ENCODE assay signal across 17 cellular contexts in genomic region chr18:21638822-21639221, GRCh38. TPM values are rescaled to one million over a fixed set of nuclear protein-coding genes. Genes with fewer than 3 reads are reported as not detected.
A peak's percentile ranks its signal among the peaks of the same experiment; 100 is the strongest.
DNase-seq lines count a peak whose midpoint lies in the region; ATAC-seq and TF ChIP-seq lines count a peak whose summit lies in the region.
"Had no signal": no experiment of that assay in that cellular context is flagged by ENCODE, and none has a peak within 500 bp of the region (broad histone marks: within the 10 kb centered on the region; RNA-seq: fewer than 3 reads in every experiment).

No MANE protein-coding gene starts in this region.

- H3K36me3 Mint-ChIP-seq in activated T-cell treated with anti-CD3 and anti-CD28 coated beads, Interleukin-2, amount 50 U/mL, for 72 hours (ENCODE audit: insufficient read depth in 2 of 2), result peaks cover 2 to 4% of the 10 kb centered on the region in 2 donors

- DNase-seq in activated T-cell treated with anti-CD3 and anti-CD28 coated beads, Interleukin-2, amount 50 U/mL, for 72 hours, result no peak
- no peak for DNase-seq in activated T-cell treated with anti-CD3 and anti-CD28 coated beads, Interleukin-2, amount 50 U/mL, for 48 hours
- DNase-seq in PC-9 (no peak), breast epithelium (ENCODE audit: low spot score in 2 of 2) (no peak), osteoblast (ENCODE audit: insufficient read length, low spot score, missing footprints) (no peak), NCI-H187 (lab: John Stamatoyannopoulos, UW) (no peak), T1000 (lab: John Stamatoyannopoulos, UW) (no peak)
- DNase-seq: GF-D8, KBM-7, NCI-H1417 treated with DMSO at 0.1 percent for 48 hours, NCI-H2171, NCI-H446, OCI-M1 had no signal

- no peaks in the 10 kb centered on the region for H3K9me2 ChIP-seq in PC-9 (ENCODE audit: insufficient read depth)

- no peak overlapping the region for H3K9ac ChIP-seq in liver (ENCODE audit: low read depth in 1 of 2, low read length in 2 of 2)

- no peak overlapping the region for H3K4me3 ChIP-seq in PC-9
- H3K4me3 ChIP-seq in liver (ENCODE audit: low read depth in 1 of 3, low read length in 3 of 3), result no peak overlapping the region
- H3K4me3 ChIP-seq in breast epithelium, result no peak overlapping the region
- no peak overlapping the region for H3K4me3 ChIP-seq in osteoblast (ENCODE audit: insufficient read depth, low read length)
- H3K4me3 ChIP-seq: GM23338 had no signal

- H3K4me1 ChIP-seq in PC-9 (replicated peaks; ENCODE audit: insufficient read depth) (peaks cover 18% of the 10 kb centered on the region), liver (ENCODE audit: control insufficient read depth in 4 of 4, insufficient read depth in 4 of 4, low read length in 3 of 4) (peaks cover 5 to 19% (median 12%) of the 10 kb centered on the region in 4 donors), breast epithelium (no peaks in the 10 kb centered on the region), osteoblast (ENCODE audit: insufficient read depth, low read length) (no peaks in the 10 kb centered on the region)

- BruUV-seq in PC-9 (replicated peaks; lab: Mats Ljungman, UMichigan), result no TSS peak

- no peak for TF ChIP-seq RAD21 in liver (IDR thresholded peaks at IDR 0.05)

- H3K4me1 Mint-ChIP-seq in activated T-cell treated with anti-CD3 and anti-CD28 coated beads, Interleukin-2, amount 50 U/mL, for 72 hours (ENCODE audit: low read depth), result peaks cover 11% of the 10 kb centered on the region

- H3F3A ChIP-seq in PC-9 (ENCODE audit: insufficient read depth, low read depth), result peaks cover 20% of the 10 kb centered on the region

- no peaks in the 10 kb centered on the region for H3K27me3 ChIP-seq in PC-9 (ENCODE audit: insufficient read depth, low read depth)
- no peaks in the 10 kb centered on the region for H3K27me3 ChIP-seq in liver (ENCODE audit: control insufficient read depth in 4 of 4, insufficient read depth in 4 of 4, low read length in 3 of 4)
- no peaks in the 10 kb centered on the region for H3K27me3 ChIP-seq in breast epithelium
- H3K27me3 ChIP-seq in osteoblast (ENCODE audit: insufficient read depth, low read length), result no peaks in the 10 kb centered on the region

- intact Hi-C loops in PC-9 (cut with micrococcal nuclease; ENCODE audit: unreplicated experiment), result no loop called here
- intact Hi-C loops in breast epithelium (cut with DNase I; ENCODE audit: low total_unique reads), result no loop called here

- H2AFZ ChIP-seq in PC-9 (no peak overlapping the region), osteoblast (ENCODE audit: low read length) (no peak overlapping the region)
- H2AFZ ChIP-seq: GM23338 had no signal

- POLR2A ChIA-PET in PC-9 (lab: Charles Lee; ENCODE audit: unreplicated experiment), result no interaction called here

- H3K27me3 Mint-ChIP-seq in activated T-cell treated with anti-CD3 and anti-CD28 coated beads, Interleukin-2, amount 50 U/mL, for 72 hours (ENCODE audit: low read depth), result no peaks in the 10 kb centered on the region

- H4K20me1 ChIP-seq in PC-9 (ENCODE audit: insufficient read depth), result no peaks in the 10 kb centered on the region
- no peaks in the 10 kb centered on the region for H4K20me1 ChIP-seq in osteoblast (ENCODE audit: insufficient read depth, low read length)

- TF ChIP-seq CTCF in PC-9 (conservative IDR thresholded peaks at IDR 0.05), result no peak
- no peak for TF ChIP-seq CTCF in liver (IDR thresholded peaks at IDR 0.05; ENCODE audit: low read depth, low read length, missing input control)
- no peak for TF ChIP-seq CTCF in breast epithelium (IDR thresholded peaks at IDR 0.05)
- TF ChIP-seq CTCF in osteoblast (IDR thresholded peaks at IDR 0.05; ENCODE audit: extremely low read depth, low read depth, low read length), result no peak

- no peak overlapping the region for H3K4me3 Mint-ChIP-seq in activated T-cell treated with anti-CD3 and anti-CD28 coated beads, Interleukin-2, amount 50 U/mL, for 72 hours
- H3K4me3 Mint-ChIP-seq: CD14-positive monocyte, GM23338 had no signal

- no peaks in the 10 kb centered on the region for H3K79me2 ChIP-seq in PC-9 (ENCODE audit: low read depth)
- H3K79me2 ChIP-seq in osteoblast (ENCODE audit: insufficient read depth, low read length), result no peaks in the 10 kb centered on the region

- no peak for TF ChIP-seq POLR2A in breast epithelium (IDR thresholded peaks at IDR 0.05)

- peak overlapping the region; percentile 46 for H3K27ac Mint-ChIP-seq in activated T-cell treated with anti-CD3 and anti-CD28 coated beads, Interleukin-2, amount 50 U/mL, for 72 hours

- peak overlapping the region; percentile 38 for H3K4me2 ChIP-seq in PC-9
- no peak overlapping the region for H3K4me2 ChIP-seq in osteoblast (ENCODE audit: insufficient read depth, low read length)
- H3K4me2 ChIP-seq: GM23338 had no signal

- H3K9me3 ChIP-seq in PC-9 (ENCODE audit: insufficient read depth, low read depth), result no peaks in the 10 kb centered on the region
- no peaks in the 10 kb centered on the region for H3K9me3 ChIP-seq in liver (ENCODE audit: control insufficient read depth in 4 of 4, low read length in 3 of 4)
- no peaks in the 10 kb centered on the region for H3K9me3 ChIP-seq in breast epithelium
- no peaks in the 10 kb centered on the region for H3K9me3 ChIP-seq in osteoblast (ENCODE audit: low read depth, low read length)

- H3K9me3 Mint-ChIP-seq in activated T-cell treated with anti-CD3 and anti-CD28 coated beads, Interleukin-2, amount 50 U/mL, for 72 hours, result no peaks in the 10 kb centered on the region
- H3K9me3 Mint-ChIP-seq: GM23338 had no signal

- CTCF ChIA-PET in PC-9 (lab: Charles Lee), result interaction anchor here (0.6 kb wide), 1 partner anchor 72 kb away, joined by 3 read pairs; no protein-coding TSS in a partner anchor

- no peak for ATAC-seq in activated T-cell treated with anti-CD3 and anti-CD28 coated beads, Interleukin-2, amount 50 U/mL, for 72 hours (replicated peaks in 1 of 2)
- ATAC-seq: GM23338 had no signal

- no peaks in the 10 kb centered on the region for H3K36me3 ChIP-seq in PC-9 (ENCODE audit: low read depth)
- H3K36me3 ChIP-seq in liver (ENCODE audit: control insufficient read depth in 4 of 4, insufficient read depth in 3 of 4, low read depth in 1 of 4, low read length in 3 of 4), result no peaks in the 10 kb centered on the region
- no peaks in the 10 kb centered on the region for H3K36me3 ChIP-seq in breast epithelium
- no peaks in the 10 kb centered on the region for H3K36me3 ChIP-seq in osteoblast (ENCODE audit: insufficient read depth, low read length)

- H3K27ac ChIP-seq in PC-9 (peak overlapping the region; percentile 71), liver (ENCODE audit: low read depth in 1 of 2, low read length in 2 of 2) (peak overlapping the region; percentile 41 to 71), breast epithelium (no peak overlapping the region), osteoblast (ENCODE audit: low read depth, low read length) (no peak overlapping the region)
- H3K27ac ChIP-seq: RWPE1 had no signal

- WGBS in liver, result 45% methylated on average over 3 of the region's 3 CpGs

TF ChIP-seq in liver, 16 proteins besides CTCF, POLR2A, EP300 and RAD21:
- TF ChIP-seq FOXA2 (IDR thresholded peaks at IDR 0.05), result peak; percentile 78
- TF ChIP-seq FOXA1 (IDR thresholded peaks at IDR 0.05), result peak; percentile 65
- TF ChIP-seq RXRA (IDR thresholded peaks at IDR 0.05), result peak in 1 of 2 donors; percentile 47
- no peak for TF ChIP-seq REST (IDR thresholded peaks at IDR 0.05)

RNA-seq across cellular contexts. Expression of gene SNRPD1, which starts 26.7 kb away (rescaled TPM):
- 10 to 100 TPM; 82.5 to 82.9 TPM for total RNA-seq in activated T-cell treated with anti-CD3 and anti-CD28 coated beads, Interleukin-2, amount 50 U/mL, for 72 hours
- 56.0 and 57.6 TPM in 2 replicates for total RNA-seq in PC-9 (2021)
- total RNA-seq in liver, result 10 to 100 TPM in 1 of 2 donors, 1 to 10 TPM in 1; 3.3 to 10.7 TPM
- polyA plus RNA-seq in liver, result 10 to 100 TPM in 1 of 2 donors, 1 to 10 TPM in 1; 5.6 to 44.8 TPM
- total RNA-seq in breast epithelium, result 10 to 100 TPM in 2 of 3 donors, 1 to 10 TPM in 1; 6.7 to 11.8 (median 10.4) TPM
- 6.2 and 6.5 TPM in 2 replicates for total RNA-seq in osteoblast

RNA-seq across cellular contexts. Expression of gene ESCO1, which starts 38.3 kb away (rescaled TPM):
- 10 to 100 TPM; 23.0 to 23.6 TPM for total RNA-seq in activated T-cell treated with anti-CD3 and anti-CD28 coated beads, Interleukin-2, amount 50 U/mL, for 72 hours
- total RNA-seq in PC-9 (2021) (10.8 and 11.3 TPM in 2 replicates), liver (10 to 100 TPM in 1 of 2 donors, 1 to 10 TPM in 1; 9.6 to 10.3 TPM), breast epithelium (10 to 100 TPM; 14.2 to 28.2 (median 18.4) TPM), osteoblast (19.9 and 21.2 TPM in 2 replicates)
- polyA plus RNA-seq in liver, result 1 to 10 TPM; 3.7 to 5.6 TPM

Comparison
In these comparisons a context has a peak if more than half of its experiments do, and no peak if none do; other contexts are left out.
1. H3K27ac ChIP-seq: peak in PC-9 (single experiment) and liver (2 of 2); none in breast epithelium (0 of 2) and osteoblast (single experiment).